Comparison of ENCODE assay signal across 8 cellular contexts in genomic region chr19:39341122-39341719, GRCh38. TPM values are rescaled to one million over a fixed set of nuclear protein-coding genes. Genes with fewer than 3 reads are reported as not detected.
DNase-seq lines count a peak whose midpoint lies in the region; ATAC-seq and TF ChIP-seq lines count a peak whose summit lies in the region.

No MANE protein-coding gene starts in this region.

- H3K27ac ChIP-seq in CD8-positive, alpha-beta memory T cell (ENCODE audit: low read depth, low read length) = peak overlapping the region; percentile 86
- H3K27ac ChIP-seq in HL-60 (replicated peaks) (peak overlapping the region; percentile 73), heart right ventricle (peak overlapping the region; percentile 27 to 97 (median 86))

- peak overlapping the region; percentile 89 to 99 (median 95) for H3K4me3 Mint-ChIP-seq in CD8-positive, alpha-beta memory T cell
- H3K4me3 Mint-ChIP-seq in activated T-helper 17 cell treated with anti-CD3 and anti-CD28 coated beads, Interleukin-2, amount 50 U/mL, for 72 hours = peak overlapping the region; percentile 100

- no peaks in the 10 kb centered on the region for H3K9me3 Mint-ChIP-seq in CD8-positive, alpha-beta memory T cell
- no peaks in the 10 kb centered on the region for H3K9me3 Mint-ChIP-seq in activated T-helper 17 cell treated with anti-CD3 and anti-CD28 coated beads, Interleukin-2, amount 50 U/mL, for 72 hours

- peaks cover 59% of the 10 kb centered on the region for H3K4me1 ChIP-seq in CD8-positive, alpha-beta memory T cell (ENCODE audit: insufficient read depth, low read length)
- H3K4me1 ChIP-seq in heart right ventricle = peaks cover 2 to 66% (median 44%) of the 10 kb centered on the region in 9 donors

- H3K9me3 ChIP-seq in CD8-positive, alpha-beta memory T cell (ENCODE audit: low read length) = no peaks in the 10 kb centered on the region
- H3K9me3 ChIP-seq in heart right ventricle = no peaks in the 10 kb centered on the region

- POLR2A ChIA-PET in CD8-positive, alpha-beta memory T cell (lab: Charles Lee) = interaction anchor here (1.0 kb wide), 1 partner anchor 70 kb away, joined by 6 read pairs; no protein-coding TSS in a partner anchor

- peaks cover 0 to 24% (median 8%) of the 10 kb centered on the region in 3 donors for H3K36me3 Mint-ChIP-seq in CD8-positive, alpha-beta memory T cell
- peaks cover 48% of the 10 kb centered on the region for H3K36me3 Mint-ChIP-seq in activated T-helper 17 cell treated with anti-CD3 and anti-CD28 coated beads, Interleukin-2, amount 50 U/mL, for 72 hours (ENCODE audit: low read depth)

- CTCF ChIA-PET in CD8-positive, alpha-beta memory T cell (lab: Charles Lee) = interaction anchor here (1.0 to 1.3 kb wide), 3 partner anchors 9 to 231 kb away, joined by 3 to 4 read pairs (median 3); partner anchors contain the start of gene PLEKHG2

- TF ChIP-seq CTCF in HL-60 (IDR thresholded peaks at IDR 0.05; ENCODE audit: insufficient read depth, low read length) (no peak), heart right ventricle (IDR thresholded peaks at IDR 0.05) (no peak), retinal pigment epithelial cell (conservative IDR thresholded peaks at IDR 0.05; ENCODE audit: low read depth, low read length) (peak; percentile 7)

- H3K27ac Mint-ChIP-seq in CD8-positive, alpha-beta memory T cell = peak overlapping the region; percentile 88 to 99 (median 92)
- H3K27ac Mint-ChIP-seq in activated T-helper 17 cell treated with anti-CD3 and anti-CD28 coated beads, Interleukin-2, amount 50 U/mL, for 72 hours = peak overlapping the region; percentile 99

- H3K4me3 ChIP-seq in CD8-positive, alpha-beta memory T cell (ENCODE audit: low read length) = peak overlapping the region; percentile 97
- peak overlapping the region; percentile 81 for H3K4me3 ChIP-seq in HL-60 (replicated peaks; ENCODE audit: insufficient read depth, low read length)
- H3K4me3 ChIP-seq in heart right ventricle = peak overlapping the region; percentile 59 to 97 (median 78)
- H3K4me3 ChIP-seq in retinal pigment epithelial cell (ENCODE audit: low read length) = peak overlapping the region; percentile 93

- intact Hi-C loops in heart right ventricle (cut with DNase I) = loop anchor here in 6 of 10 donors (1.0 to 5.0 kb wide), 6 partner anchors 46 to 214 kb away; partner anchors contain the start of genes PLEKHG2 (in 3 of the 6), PAK4 (in 2 of the 6), MED29 (in 1 of the 6) and PAF1 (in 1 of the 6)

- peak in 1 of 5 donors; percentile 3 for DNase-seq in CD8-positive, alpha-beta memory T cell
- peak; percentile 31 to 34 for DNase-seq in HL-60 (ENCODE audit: low read depth in 1 of 2, low spot score in 1 of 2)
- DNase-seq in heart right ventricle = peak; percentile 21 to 32
- DNase-seq in retinal pigment epithelial cell (ENCODE audit: low read depth) = no peak
- DNase-seq in mucosa of gallbladder (ENCODE audit: low spot score) = no peak

- H3K27me3 Mint-ChIP-seq in CD8-positive, alpha-beta memory T cell = peaks cover 0 to 1% of the 10 kb centered on the region in 2 donors
- no peaks in the 10 kb centered on the region for H3K27me3 Mint-ChIP-seq in activated T-helper 17 cell treated with anti-CD3 and anti-CD28 coated beads, Interleukin-2, amount 50 U/mL, for 72 hours

- H3K36me3 ChIP-seq in CD8-positive, alpha-beta memory T cell (ENCODE audit: insufficient read depth, low read length) = no peaks in the 10 kb centered on the region
- peaks cover 0 to 15% (median 0%) of the 10 kb centered on the region in 9 donors for H3K36me3 ChIP-seq in heart right ventricle

- WGBS in heart right ventricle, 2 donors = 3% methylated on average over 17 of the region's 17 CpGs

- no peaks in the 10 kb centered on the region for H3K27me3 ChIP-seq in CD8-positive, alpha-beta memory T cell (ENCODE audit: insufficient read depth, low read length, poor library complexity, severe bottlenecking)
- H3K27me3 ChIP-seq in HL-60 (ENCODE audit: insufficient read depth, poor library complexity, severe bottlenecking) = no peaks in the 10 kb centered on the region
- H3K27me3 ChIP-seq in heart right ventricle = no peaks in the 10 kb centered on the region

- H3K4me1 Mint-ChIP-seq in CD8-positive, alpha-beta memory T cell = peaks cover 55 to 74% (median 69%) of the 10 kb centered on the region in 3 donors
- peaks cover 50% of the 10 kb centered on the region for H3K4me1 Mint-ChIP-seq in activated T-helper 17 cell treated with anti-CD3 and anti-CD28 coated beads, Interleukin-2, amount 50 U/mL, for 72 hours

- peak; percentile 12 for ATAC-seq in activated T-helper 17 cell treated with anti-CD3 and anti-CD28 coated beads, Interleukin-2, amount 50 U/mL, for 72 hours (replicated peaks)
- ATAC-seq in heart right ventricle = peak in 6 of 8 donors; percentile 9 to 41 (median 24)
- ATAC-seq in HG03460 (IDR thresholded peaks at IDR 0.05; ENCODE audit: unreplicated experiment) = no peak
- ATAC-seq in HG03571 (IDR thresholded peaks at IDR 0.05; ENCODE audit: unreplicated experiment) = no peak

RNA-seq across cellular contexts. Expression of gene SAMD4B, which starts 1.0 kb away (rescaled TPM):
- 10 to 100 TPM; 54.3 to 55.6 TPM for total RNA-seq in CD8-positive, alpha-beta memory T cell
- polyA plus RNA-seq in CD8-positive, alpha-beta memory T cell = 18.7 TPM
- total RNA-seq in activated T-helper 17 cell treated with anti-CD3 and anti-CD28 coated beads, Interleukin-2, amount 50 U/mL, for 72 hours = 10 to 100 TPM; 52.8 to 75.1 TPM
- total RNA-seq in heart right ventricle = 10 to 100 TPM; 35.5 to 60.4 (median 47.2) TPM
- polyA plus RNA-seq in heart right ventricle = 10 to 100 TPM; 59.2 to 92.8 TPM
- 106 TPM for total RNA-seq in mucosa of gallbladder

RNA-seq across cellular contexts. Expression of gene GMFG, which starts 5.4 kb away (rescaled TPM):
- 100 to 1,000 TPM; 246 to 247 TPM for total RNA-seq in CD8-positive, alpha-beta memory T cell
- 1,052 TPM for polyA plus RNA-seq in CD8-positive, alpha-beta memory T cell
- 100 to 1,000 TPM; 330 to 351 TPM for total RNA-seq in activated T-helper 17 cell treated with anti-CD3 and anti-CD28 coated beads, Interleukin-2, amount 50 U/mL, for 72 hours
- total RNA-seq in heart right ventricle (10 to 100 TPM in 5 of 10 donors, 1 to 10 TPM in 5; 6.9 to 64.2 (median 11.1) TPM), mucosa of gallbladder (29.0 TPM)
- 10 to 100 TPM; 26.9 to 39.6 TPM for polyA plus RNA-seq in heart right ventricle

RNA-seq across cellular contexts. Expression of gene LRFN1, which starts 20.6 kb away (rescaled TPM):
- 1 to 10 TPM; 4.3 to 4.9 TPM for total RNA-seq in CD8-positive, alpha-beta memory T cell
- polyA plus RNA-seq in CD8-positive, alpha-beta memory T cell = 6.7 TPM
- 1 to 10 TPM; 3.7 to 10.0 TPM for total RNA-seq in activated T-helper 17 cell treated with anti-CD3 and anti-CD28 coated beads, Interleukin-2, amount 50 U/mL, for 72 hours
- total RNA-seq in heart right ventricle (under 1 TPM in 9 of 10 donors, not detected in 1; 0.07 to 0.42 (median 0.32) TPM), mucosa of gallbladder (1.6 TPM)
- under 1 TPM; 0.14 to 0.29 TPM for polyA plus RNA-seq in heart right ventricle

RNA-seq across cellular contexts. Expression of gene IFNL1, which starts 45.0 kb away (rescaled TPM):
- total RNA-seq in CD8-positive, alpha-beta memory T cell = not detected
- polyA plus RNA-seq in CD8-positive, alpha-beta memory T cell = 4.6 TPM
- under 1 TPM in 1 of 2 donors, not detected in 1; 0.42 TPM for total RNA-seq in activated T-helper 17 cell treated with anti-CD3 and anti-CD28 coated beads, Interleukin-2, amount 50 U/mL, for 72 hours
- not detected for total RNA-seq in heart right ventricle
- not detected for polyA plus RNA-seq in heart right ventricle
- not detected for total RNA-seq in mucosa of gallbladder

RNA-seq across cellular contexts. Expression of gene PAF1, which starts 49.7 kb away (rescaled TPM):
- 10 to 100 TPM; 44.6 to 46.9 TPM for total RNA-seq in CD8-positive, alpha-beta memory T cell
- polyA plus RNA-seq in CD8-positive, alpha-beta memory T cell = 50.2 TPM
- total RNA-seq in activated T-helper 17 cell treated with anti-CD3 and anti-CD28 coated beads, Interleukin-2, amount 50 U/mL, for 72 hours = 10 to 100 TPM; 46.6 to 58.6 TPM
- total RNA-seq in heart right ventricle (10 to 100 TPM; 34.3 to 46.4 (median 38.8) TPM), mucosa of gallbladder (50.5 TPM)
- 10 to 100 TPM; 24.1 to 48.2 TPM for polyA plus RNA-seq in heart right ventricle

Comparison
In these comparisons a context has a peak if more than half of its experiments do, and no peak if none do; other contexts are left out.
1. DNase-seq: peak in HL-60 (2 of 2) and heart right ventricle (2 of 2); none in retinal pigment epithelial cell (single experiment) and mucosa of gallbladder (single experiment).
2. ATAC-seq: peak in activated T-helper 17 cell treated with anti-CD3 and anti-CD28 coated beads, Interleukin-2, amount 50 U/mL, for 72 hours (single experiment) and heart right ventricle (6 of 8); none in HG03460 (single experiment) and HG03571 (single experiment).
3. Peak in every context shown above with its lines, with median percentiles within 50 percentile points of each other: H3K27ac ChIP-seq and H3K4me3 ChIP-seq.